In genomic region chr21:42670058-42670830, GRCh38 we compare ENCODE assay signal across 18 cellular contexts.
"Had no signal": no experiment of that assay in that cellular context is flagged by ENCODE, and none has a peak within 500 bp of the region (broad histone marks: within the 10 kb centered on the region; RNA-seq: fewer than 3 reads in every experiment).

No MANE protein-coding gene starts in this region.

- H3K9me3 Mint-ChIP-seq: activated naive CD4-positive, alpha-beta T cell treated with anti-CD3 and anti-CD28 coated beads for 36 hours; activated T-helper 17 cell treated with anti-CD3 and anti-CD28 coated beads, Interleukin-2, amount 50 U/mL, for 72 hours; central memory CD8-positive, alpha-beta T cell; naive B cell; stimulated activated memory B cell treated with anti-CD40 and anti-IgM and Interleukin-4, amounts not matched to agents 10 μg/mL and 1 μg/mL and 100 μg/mL, for 72 hours; T-helper 2 cell treated with Interferon-gamma antibody and Interleukin-4, amounts not matched to agents 5 μg/mL and 100 μg/mL, for 36 hours had no signal

- H3K36me3 Mint-ChIP-seq: naive B cell; stimulated activated memory B cell treated with anti-CD40 and anti-IgM and Interleukin-4, amounts not matched to agents 10 μg/mL and 1 μg/mL and 100 μg/mL, for 72 hours had no signal

- H3K9me3 ChIP-seq: adrenal gland, body of pancreas, esophagus muscularis mucosa, neutrophil had no signal

- H3K27me3 ChIP-seq: adrenal gland, body of pancreas, esophagus muscularis mucosa, hepatocyte had no signal

- DNase-seq: activated naive CD4-positive, alpha-beta T cell treated with anti-CD3 and anti-CD28 coated beads for 36 hours; adrenal gland; body of pancreas; cortex of kidney; effector CD4-positive, alpha-beta T cell; islet precursor cell; naive B cell; retina; stimulated activated CD4-positive, alpha-beta T cell treated with anti-CD3 and anti-CD28 coated beads, Interleukin-2, amount 100 ng/mL, for 48 hours had no signal

- H3K27ac ChIP-seq: adrenal gland, body of pancreas, hepatocyte, neutrophil, parathyroid adenoma had no signal

- H3K79me2 ChIP-seq: parathyroid adenoma had no signal

- ATAC-seq: activated T-helper 17 cell treated with anti-CD3 and anti-CD28 coated beads, Interleukin-2, amount 50 U/mL, for 72 hours; body of pancreas; left lobe of liver; stimulated activated memory B cell treated with anti-CD40 and anti-IgM and Interleukin-4, amounts not matched to agents 10 μg/mL and 1 μg/mL and 100 μg/mL, for 72 hours had no signal

- H3K27ac Mint-ChIP-seq: activated naive CD4-positive, alpha-beta T cell treated with anti-CD3 and anti-CD28 coated beads for 36 hours; activated T-helper 17 cell treated with anti-CD3 and anti-CD28 coated beads, Interleukin-2, amount 50 U/mL, for 72 hours; naive B cell; stimulated activated memory B cell treated with anti-CD40 and anti-IgM and Interleukin-4, amounts not matched to agents 10 μg/mL and 1 μg/mL and 100 μg/mL, for 72 hours; T-helper 2 cell treated with Interferon-gamma antibody and Interleukin-4, amounts not matched to agents 5 μg/mL and 100 μg/mL, for 36 hours had no signal

- H3K27me3 Mint-ChIP-seq: activated T-helper 17 cell treated with anti-CD3 and anti-CD28 coated beads, Interleukin-2, amount 50 U/mL, for 72 hours; central memory CD8-positive, alpha-beta T cell had no signal

- H3K36me3 ChIP-seq: adrenal gland, esophagus muscularis mucosa, neutrophil had no signal

- H3K4me1 Mint-ChIP-seq: activated T-helper 17 cell treated with anti-CD3 and anti-CD28 coated beads, Interleukin-2, amount 50 U/mL, for 72 hours; central memory CD8-positive, alpha-beta T cell; stimulated activated memory B cell treated with anti-CD40 and anti-IgM and Interleukin-4, amounts not matched to agents 10 μg/mL and 1 μg/mL and 100 μg/mL, for 72 hours had no signal

- H3K4me2 ChIP-seq: hepatocyte had no signal

- H2AFZ ChIP-seq: hepatocyte, parathyroid adenoma had no signal

- H3K9ac ChIP-seq: parathyroid adenoma had no signal

- H3K4me1 ChIP-seq: parathyroid adenoma had no signal

- H3K4me3 ChIP-seq: adrenal gland, body of pancreas, esophagus muscularis mucosa, hepatocyte had no signal

- H3K4me3 Mint-ChIP-seq: activated naive CD4-positive, alpha-beta T cell treated with anti-CD3 and anti-CD28 coated beads for 36 hours; activated T-helper 17 cell treated with anti-CD3 and anti-CD28 coated beads, Interleukin-2, amount 50 U/mL, for 72 hours; central memory CD8-positive, alpha-beta T cell; naive B cell; stimulated activated memory B cell treated with anti-CD40 and anti-IgM and Interleukin-4, amounts not matched to agents 10 μg/mL and 1 μg/mL and 100 μg/mL, for 72 hours; T-helper 2 cell treated with Interferon-gamma antibody and Interleukin-4, amounts not matched to agents 5 μg/mL and 100 μg/mL, for 36 hours had no signal
